8 cellular contexts compared by ENCODE assay signal in the genomic region with DNA sequence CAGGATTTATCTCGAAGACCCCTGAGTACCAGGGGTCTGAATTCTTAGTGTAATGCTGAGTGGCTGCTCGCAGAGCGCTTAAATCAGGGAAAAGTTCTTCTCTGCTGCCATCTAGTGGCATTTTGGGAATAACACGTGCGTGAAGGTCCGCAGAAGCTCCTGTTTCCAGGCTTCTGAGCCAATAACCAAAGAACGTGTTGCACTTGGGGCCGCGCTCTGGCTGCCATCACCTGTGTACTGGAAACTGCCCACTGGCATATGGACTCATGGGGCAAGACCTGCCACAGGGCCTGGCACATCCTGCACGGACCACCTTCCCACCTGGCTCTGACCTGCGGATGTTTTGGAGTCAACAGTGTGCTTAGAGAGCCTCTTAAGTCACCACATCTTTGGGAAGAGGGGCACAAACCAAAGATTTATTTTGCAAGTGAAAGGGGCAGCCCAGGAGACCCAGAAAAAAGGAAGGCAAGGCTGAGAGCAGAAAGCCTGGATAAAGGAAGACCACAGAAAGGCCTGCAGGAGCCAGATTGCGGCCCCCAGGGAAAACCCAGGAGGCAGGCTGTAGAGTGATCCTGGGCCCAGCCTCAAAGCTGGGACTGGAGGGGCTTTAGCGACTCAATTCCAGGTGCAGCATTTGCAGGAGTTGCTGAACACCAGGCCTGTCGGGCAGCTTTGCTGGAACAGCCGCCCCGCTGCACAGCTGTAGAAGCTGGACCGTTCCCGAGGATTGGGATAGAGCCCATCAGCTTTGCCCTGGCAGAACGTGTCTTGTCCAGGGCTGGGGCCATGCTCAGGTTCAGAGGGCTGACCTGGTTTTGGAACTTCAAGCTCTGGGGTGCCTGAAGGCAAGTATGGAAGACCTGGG.
A peak's percentile ranks its signal among the peaks of the same experiment; 100 is the strongest.
DNase-seq lines count a peak whose midpoint lies in the region; ATAC-seq and TF ChIP-seq lines count a peak whose summit lies in the region.

No MANE protein-coding gene starts in this region.

- peak; percentile 56 for TF ChIP-seq CTCF in AG04449 (IDR thresholded peaks at IDR 0.05; ENCODE audit: insufficient read depth, low read length, missing control alignments)
- peak; percentile 55 for TF ChIP-seq CTCF in GM20000 (IDR thresholded peaks at IDR 0.05; ENCODE audit: extremely low read depth, missing control alignments)

- CTCF ChIA-PET in AG04449 (lab: Yijun Ruan, JAX) = interaction anchor here (0.6 to 25.8 kb wide), 53 partner anchors 9 to 194 kb away, joined by 3 to 594 read pairs (median 6); a partner anchor contains a TSS

- ATAC-seq in GM18511 (IDR thresholded peaks at IDR 0.05; ENCODE audit: unreplicated experiment) = no peak

- POLR2A ChIA-PET in AG04449 (lab: Yijun Ruan, JAX) = interaction anchor here (0.6 kb wide), 1 partner anchor 203 kb away, joined by 3 read pairs; no protein-coding TSS in a partner anchor

- no peak for DNase-seq in AG04449 (ENCODE audit: low read depth, low spot score)
- peak; percentile 73 for DNase-seq in GM20000 (ENCODE audit: low spot score)
- DNase-seq in NCI-H2227 treated with DMSO at 0.1 percent for 48 hours (lab: John Stamatoyannopoulos, UW) = peak; percentile 67
- DNase-seq in activated CD4-positive, CD25-positive, alpha-beta regulatory T cell treated with anti-CD3 and anti-CD28 coated beads, Interleukin-2, amount 50 U/mL, for 16 hours (ENCODE audit: low read depth, low spot score) = peak; percentile 17
- peak; percentile 93 for DNase-seq in cerebellar cortex (ENCODE audit: low spot score)
- peak; percentile 69 for DNase-seq in kidney tubule cell (ENCODE audit: low spot score)
- DNase-seq in stimulated activated CD4-positive, alpha-beta T cell treated with anti-CD3 and anti-CD28 coated beads, Interleukin-4, amount 100 ng/mL, for 4 hours = peak; percentile 26 to 38

- no peak overlapping the region for H3K4me3 ChIP-seq in AG04449 (ENCODE audit: low read depth, low read length)
